Comparison of ENCODE assay signal across 1 cellular context in the genomic region with DNA sequence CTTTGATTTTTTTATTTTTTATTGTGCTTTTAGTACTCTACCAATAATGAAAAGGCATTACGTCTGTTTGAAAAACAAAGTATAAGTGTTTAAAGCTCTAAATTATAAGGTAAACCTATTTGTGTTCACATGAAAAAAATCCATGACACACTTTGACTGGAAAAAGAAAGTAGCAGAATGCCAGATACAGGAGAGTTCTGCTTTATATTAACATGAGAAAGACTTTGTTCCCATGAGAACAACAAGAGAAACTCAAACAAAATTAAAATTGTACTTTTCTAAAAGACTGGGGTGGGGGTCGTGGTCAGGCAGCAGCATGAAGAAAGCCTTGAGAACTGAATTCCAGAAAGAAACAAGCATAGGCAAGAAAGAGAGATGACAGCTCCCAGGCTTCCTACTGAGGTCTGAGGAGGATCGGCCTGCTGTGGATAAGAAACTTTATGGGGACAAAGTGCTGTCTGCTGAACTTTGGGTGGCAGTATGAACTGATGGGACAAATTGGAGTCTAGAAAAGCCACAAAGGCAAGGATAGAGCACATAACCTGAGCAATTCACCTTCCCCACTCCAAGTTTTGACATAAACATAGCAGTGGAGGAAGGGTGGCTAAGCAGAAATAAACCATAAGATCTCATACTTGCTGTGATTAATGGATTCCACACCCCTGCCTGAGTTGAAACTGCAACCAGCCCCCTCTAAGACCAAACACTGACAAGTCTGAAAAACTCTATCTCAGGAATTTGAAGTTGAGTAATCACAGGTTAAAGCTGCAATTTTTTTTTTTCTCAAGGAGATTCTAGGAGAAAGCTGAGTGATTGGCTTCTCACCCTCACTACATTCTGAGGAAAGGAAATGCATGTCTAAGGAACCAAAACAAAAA.
TF ChIP-seq lines count a peak whose summit lies in the region.

No MANE protein-coding gene starts in this region.

TF ChIP-seq in endothelial cell of umbilical vein, 7 proteins besides CTCF, POLR2A, EP300 and RAD21 (continued from another document):
- TF ChIP-seq FOS (IDR thresholded peaks at IDR 0.05; ENCODE audit: borderline replicate concordance, insufficient read depth, low read length) (no peak), JUN (IDR thresholded peaks at IDR 0.05; ENCODE audit: borderline replicate concordance, insufficient read depth, insufficient read length, low read depth) (no peak), MYC (IDR thresholded peaks at IDR 0.05; ENCODE audit: low read depth, low read length) (no peak), POLR2AphosphoS5 (IDR thresholded peaks at IDR 0.05; ENCODE audit: insufficient read depth, low read depth, low read length) (no peak), EZH2 (IDR thresholded peaks at IDR 0.05; ENCODE audit: borderline replicate concordance, low read depth, low read length, severe bottlenecking) (no peak)
TF ChIP-seq in endothelial cell of umbilical vein: peak in this region for 0.
